Comparison of ENCODE assay signal across 8 cellular contexts in genomic region chr2:148020358-148021058, GRCh38. TPM values are rescaled to one million over a fixed set of nuclear protein-coding genes. Genes with fewer than 3 reads are reported as not detected.
DNase-seq lines count a peak whose midpoint lies in the region; ATAC-seq, FAIRE-seq and TF ChIP-seq lines count a peak whose summit lies in the region.

Gene ORC4, minus strand, starts transcription at chr2:148020737. Its CDS starts 44,779 bp downstream, at chr2:147975958.

- H3K4me3 ChIP-seq in right atrium auricular region (peak within 1 kb of the TSS; percentile 79 to 89), psoas muscle (peak within 1 kb of the TSS; percentile 76)

- intact Hi-C loops in psoas muscle (cut with DNase I) = no loop called here

- H3K4me1 ChIP-seq in right atrium auricular region = peaks cover 0 to 40% of the 10 kb centered on the region in 2 donors
- peaks cover 36% of the 10 kb centered on the region for H3K4me1 ChIP-seq in psoas muscle

- TF ChIP-seq CTCF in right atrium auricular region (IDR thresholded peaks at IDR 0.05) (peak in 1 of 2 donors; percentile 49), psoas muscle (IDR thresholded peaks at IDR 0.05) (peak; percentile 22)

- peak; percentile 94 for FAIRE-seq in urothelium cell line (lab: Jason Lieb, UNC)

- no peaks in the 10 kb centered on the region for H3K36me3 ChIP-seq in right atrium auricular region
- H3K36me3 ChIP-seq in psoas muscle (ENCODE audit: insufficient read depth in 1 of 2, low read depth in 1 of 2) = peaks cover 0 to 4% of the 10 kb centered on the region in 2 donors

- H3K9me3 ChIP-seq in right atrium auricular region (no peaks in the 10 kb centered on the region), psoas muscle (no peaks in the 10 kb centered on the region)

- 0 to 1% (median 0%) methylated on average over 40 to 45 of the region's 45 CpGs for WGBS in psoas muscle, 3 donors

- no peaks in the 10 kb centered on the region for H3K27me3 ChIP-seq in right atrium auricular region
- H3K27me3 ChIP-seq in psoas muscle (ENCODE audit: insufficient read depth in 3 of 3, low read length in 2 of 3) = no peaks in the 10 kb centered on the region

- peak; percentile 91 for DNase-seq in NCI-H187 (lab: John Stamatoyannopoulos, UW)
- DNase-seq in T-helper 2 cell = peak; percentile 90 to 100 (median 96)
- DNase-seq in right atrium auricular region (ENCODE audit: low spot score) = peak; percentile 98
- DNase-seq in psoas muscle = peak; percentile 98
- peak; percentile 95 for DNase-seq in urothelium cell line (ENCODE audit: low spot score)

- H3K27ac ChIP-seq in angular gyrus (ENCODE audit: low read depth, low read length) = peak within 1 kb of the TSS; percentile 94
- H3K27ac ChIP-seq in right atrium auricular region = peak within 1 kb of the TSS; percentile 94
- peak within 1 kb of the TSS; percentile 89 for H3K27ac ChIP-seq in psoas muscle

- ATAC-seq in GM18499 (IDR thresholded peaks at IDR 0.05; ENCODE audit: insufficient read depth, unreplicated experiment) (peak; percentile 45), HG02943 (IDR thresholded peaks at IDR 0.05; ENCODE audit: low read depth, unreplicated experiment) (peak; percentile 87), psoas muscle (peak; percentile 95 to 99 (median 97))

RNA-seq across cellular contexts. Expression of gene ORC4, which starts in this region (rescaled TPM):
- total RNA-seq in right atrium auricular region = 10 to 100 TPM; 32.7 to 64.3 TPM
- total RNA-seq in psoas muscle = 10 to 100 TPM; 32.5 to 40.0 (median 37.4) TPM
- 10 to 100 TPM; 15.1 to 52.0 (median 19.2) TPM for polyA plus RNA-seq in psoas muscle

Comparison
In these comparisons a context has a peak if more than half of its experiments do, and no peak if none do; other contexts are left out.
1. Peak in every context shown above with its lines: DNase-seq, ATAC-seq, H3K4me3 ChIP-seq and H3K27ac ChIP-seq.
2. ATAC-seq: peak in every context shown above with its lines; median percentile 97 in psoas muscle; 87 in HG02943; 45 in GM18499.